In the genomic region with DNA sequence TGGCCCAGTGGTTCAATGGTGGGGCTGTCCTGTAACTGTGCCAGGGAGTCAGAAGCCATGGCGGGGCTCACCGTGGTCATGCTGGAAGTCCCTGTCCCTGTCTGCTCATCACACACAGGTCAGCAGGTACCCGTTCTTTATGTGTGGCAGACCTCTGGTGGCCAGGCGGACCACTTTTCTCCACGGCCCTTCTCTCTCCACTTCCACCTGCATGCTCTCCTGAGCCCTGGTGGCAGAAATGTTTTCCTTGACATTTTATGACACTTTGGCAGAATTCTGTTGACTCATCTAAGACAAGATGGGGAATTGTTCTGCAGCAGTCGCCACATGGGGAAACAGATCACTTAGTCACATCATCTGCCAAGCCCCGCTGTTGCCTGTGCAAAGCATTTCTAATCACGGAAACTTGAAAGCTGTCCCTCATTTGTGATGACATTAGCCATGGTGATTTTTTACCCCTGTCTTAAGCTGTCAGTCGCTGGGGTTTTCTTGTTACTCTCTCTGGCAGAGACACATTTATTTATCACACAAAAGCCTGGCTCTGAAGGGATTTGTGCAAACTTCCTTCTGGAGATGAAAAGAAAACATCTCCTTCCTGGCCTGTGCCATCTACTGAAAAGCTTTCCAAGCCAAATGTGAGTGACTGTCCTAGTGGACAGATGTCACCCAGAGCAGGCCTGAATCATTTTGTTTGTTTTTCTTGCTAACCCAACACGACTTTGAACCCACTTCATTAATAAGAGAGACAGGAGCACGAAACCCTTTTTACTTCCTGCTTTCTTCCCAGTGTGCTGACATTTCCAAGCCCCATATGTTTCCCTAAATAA, we compare ENCODE assay signal across 12 cellular contexts. TPM values are rescaled to one million over a fixed set of nuclear protein-coding genes. Genes with fewer than 3 reads are reported as not detected.
DNase-seq lines count a peak whose midpoint lies in the region; ATAC-seq and TF ChIP-seq lines count a peak whose summit lies in the region.
"Had no signal": no experiment of that assay in that cellular context is flagged by ENCODE, and none has a peak within 500 bp of the region (broad histone marks: within the 10 kb centered on the region; RNA-seq: fewer than 3 reads in every experiment).

No MANE protein-coding gene starts in this region.

- TF ChIP-seq CTCF in GM12874 (IDR thresholded peaks at IDR 0.05; ENCODE audit: insufficient read depth, low read depth, low read length) = 0 out of 2 replicates have a peak, but pooled peaks have one; percentile 2
- TF ChIP-seq CTCF in epithelial cell of esophagus (IDR thresholded peaks at IDR 0.05; ENCODE audit: insufficient read depth, low read depth, low read length, missing control alignments) = no peak
- TF ChIP-seq CTCF in heart right ventricle (IDR thresholded peaks at IDR 0.05) = no peak
- TF ChIP-seq CTCF in spleen (IDR thresholded peaks at IDR 0.05 in 8 of 11, conservative IDR thresholded peaks at IDR 0.05 in 3 of 11) = no peak

- DNase-seq in NOMO-1 treated with DMSO at 0.1 percent for 48 hours (lab: John Stamatoyannopoulos, UW; ENCODE audit: unreplicated experiment) (peak; percentile 37), epithelial cell of esophagus (ENCODE audit: low read depth) (peak; percentile 15), heart right ventricle (no peak), spleen (no peak), AG08396 (ENCODE audit: low spot score) (no peak)
- DNase-seq: activated CD8-positive, alpha-beta T cell treated with anti-CD3 and anti-CD28 coated beads, Interleukin-2, amount 10 ng/mL, durations not matched to agents 7 days and 5 days; NCI-H187; psoas muscle; SIG-M5 had no signal

- intact Hi-C loops in heart right ventricle (cut with DNase I) = no loop called here
- intact Hi-C loops in spleen (cut with DNase I; ENCODE audit: low total_unique reads) = no loop called here

- H3K4me3 ChIP-seq in epithelial cell of esophagus (ENCODE audit: low read length) (no peak overlapping the region), skeletal muscle satellite cell (ENCODE audit: low read length) (peak overlapping the region; percentile 10), heart right ventricle (no peak overlapping the region), spleen (no peak overlapping the region)
- H3K4me3 ChIP-seq: psoas muscle had no signal

- H3K9ac ChIP-seq in skeletal muscle satellite cell (ENCODE audit: low read depth, low read length) = peak overlapping the region; percentile 18

- H3K4me2 ChIP-seq in skeletal muscle satellite cell (ENCODE audit: low read length) = peak overlapping the region; percentile 38

- no peak for ATAC-seq in heart right ventricle
- ATAC-seq: psoas muscle had no signal

- no peak for TF ChIP-seq POLR2A in spleen (IDR thresholded peaks at IDR 0.05)

- no peaks in the 10 kb centered on the region for H3K36me3 ChIP-seq in skeletal muscle satellite cell (ENCODE audit: insufficient read depth, low read length)
- H3K36me3 ChIP-seq in heart right ventricle = no peaks in the 10 kb centered on the region
- H3K36me3 ChIP-seq in spleen = no peaks in the 10 kb centered on the region

- H3K9me3 ChIP-seq in skeletal muscle satellite cell (replicated peaks; ENCODE audit: low read length) (no peaks in the 10 kb centered on the region), heart right ventricle (peaks cover 0 to 7% (median 0%) of the 10 kb centered on the region in 11 donors), spleen (peaks cover 0 to 21% (median 10%) of the 10 kb centered on the region in 8 donors)
- H3K9me3 ChIP-seq: psoas muscle had no signal

- no peaks in the 10 kb centered on the region for H3K27me3 ChIP-seq in skeletal muscle satellite cell (ENCODE audit: control insufficient read depth, insufficient read depth, low read length)
- H3K27me3 ChIP-seq in heart right ventricle = no peaks in the 10 kb centered on the region
- H3K27me3 ChIP-seq in spleen (replicated peaks in 1 of 7) = peaks cover 0 to 21% (median 0%) of the 10 kb centered on the region in 7 donors

- peaks cover 12% of the 10 kb centered on the region for H3K4me1 ChIP-seq in skeletal muscle satellite cell (ENCODE audit: control insufficient read depth, insufficient read depth, low read length)
- peaks cover 0 to 26% (median 4%) of the 10 kb centered on the region in 9 donors for H3K4me1 ChIP-seq in heart right ventricle
- peaks cover 12 to 51% (median 27%) of the 10 kb centered on the region in 6 donors for H3K4me1 ChIP-seq in spleen
- H3K4me1 ChIP-seq: psoas muscle had no signal

- peak overlapping the region in 1 of 10 donors; percentile 2 for H3K27ac ChIP-seq in heart right ventricle
- H3K27ac ChIP-seq in spleen = no peak overlapping the region
- H3K27ac ChIP-seq: epithelial cell of prostate, psoas muscle had no signal

- WGBS in heart right ventricle, 2 donors = 72 to 80% methylated on average over 11 of the region's 11 CpGs
- 66 to 73% (median 70%) methylated on average over 11 of the region's 11 CpGs for WGBS in spleen, 5 donors

RNA-seq across cellular contexts. Expression of gene STIM2, which starts 38.8 kb away (rescaled TPM):
- 12.7 and 15.7 TPM in 2 replicates for total RNA-seq in skeletal muscle satellite cell (2012; rRNA removed)
- total RNA-seq in heart right ventricle (10 to 100 TPM in 5 of 10 donors, 1 to 10 TPM in 5; 6.5 to 13.5 (median 9.6) TPM), spleen (10 to 100 TPM; 44.3 to 66.6 (median 53.7) TPM)
- polyA plus RNA-seq in heart right ventricle (10 to 100 TPM in 1 of 2 donors, 1 to 10 TPM in 1; 5.2 to 11.0 TPM), spleen (10 to 100 TPM; 26.8 to 32.2 (median 30.7) TPM)

Comparison
In these comparisons a context has a peak if more than half of its experiments do, and no peak if none do; other contexts are left out.
1. DNase-seq: peak in NOMO-1 treated with DMSO at 0.1 percent for 48 hours (single experiment) and epithelial cell of esophagus (single experiment); none in heart right ventricle (0 of 2), spleen (single experiment) and AG08396 (single experiment).